In genomic region chr3:18389108-18389733, GRCh38 we compare ENCODE assay signal across 7 cellular contexts. TPM values are rescaled to one million over a fixed set of nuclear protein-coding genes. Genes with fewer than 3 reads are reported as not detected.
DNase-seq lines count a peak whose midpoint lies in the region; ATAC-seq and TF ChIP-seq lines count a peak whose summit lies in the region.

No MANE protein-coding gene starts in this region.

- TF ChIP-seq CTCF in RWPE2 (IDR thresholded peaks at IDR 0.05; ENCODE audit: poor library complexity, severe bottlenecking), result peak; percentile 86
- peak; percentile 51 for TF ChIP-seq CTCF in fibroblast of the aortic adventitia (IDR thresholded peaks at IDR 0.05; ENCODE audit: insufficient read depth, low read length)
- TF ChIP-seq CTCF in stomach (IDR thresholded peaks at IDR 0.05), result peak in 4 of 7 experiments; percentile 8 to 64 (median 40)

- intact Hi-C loops in stomach (cut with DNase I; ENCODE audit: low total_unique reads), result no loop called here

- 39 to 46% (median 43%) methylated on average over 2 of the region's 2 CpGs for WGBS in stomach, 5 donors

- no peaks in the 10 kb centered on the region for H3K27me3 ChIP-seq in H7 (ENCODE audit: control insufficient read depth, insufficient read depth, low read length)
- no peaks in the 10 kb centered on the region for H3K27me3 ChIP-seq in RWPE2 (ENCODE audit: insufficient read depth, poor library complexity, severe bottlenecking)
- H3K27me3 ChIP-seq in stomach, result no peaks in the 10 kb centered on the region

- no peak for TF ChIP-seq EP300 in stomach (IDR thresholded peaks at IDR 0.05)

- H3K4me3 ChIP-seq in H7 (ENCODE audit: insufficient read depth, low read depth, low read length) (no peak overlapping the region), RWPE2 (ENCODE audit: severe bottlenecking) (no peak overlapping the region), fibroblast of the aortic adventitia (ENCODE audit: low read depth, low read length) (no peak overlapping the region), stomach (no peak overlapping the region)

- H3K9me3 ChIP-seq in RWPE2 (ENCODE audit: severe bottlenecking), result no peaks in the 10 kb centered on the region
- no peaks in the 10 kb centered on the region for H3K9me3 ChIP-seq in stomach

- H3K27ac ChIP-seq in RWPE2 (ENCODE audit: poor library complexity, severe bottlenecking), result no peak overlapping the region
- H3K27ac ChIP-seq in stomach, result no peak overlapping the region

- H3K4me1 ChIP-seq in RWPE2 (ENCODE audit: insufficient read depth, poor library complexity, severe bottlenecking), result no peaks in the 10 kb centered on the region
- H3K4me1 ChIP-seq in stomach, result no peaks in the 10 kb centered on the region

- DNase-seq in D341Med (ENCODE audit: low spot score) (peak; percentile 28), H7 (peak; percentile 22), RWPE2 (ENCODE audit: low spot score) (no peak), fibroblast of the aortic adventitia (ENCODE audit: low read depth) (peak; percentile 35), stomach (no peak)
- DNase-seq in NK-92 treated with Interleukin-12 subunit alpha and Interleukin-12 subunit beta, amount 100 ng/mL, for 24 hours (lab: John Stamatoyannopoulos, UW), result no peak

- H3K36me3 ChIP-seq in H7 (replicated peaks; ENCODE audit: control insufficient read depth, insufficient read depth, low read length), result no peaks in the 10 kb centered on the region; the same call in 1 of the 2 replicates
- H3K36me3 ChIP-seq in RWPE2 (ENCODE audit: low read depth), result no peaks in the 10 kb centered on the region
- H3K36me3 ChIP-seq in stomach, result peaks cover 0 to 43% (median 27%) of the 10 kb centered on the region in 4 donors

- ATAC-seq in RWPE2 (ENCODE audit: low read depth) (no peak), GM19463 (IDR thresholded peaks at IDR 0.05; ENCODE audit: unreplicated experiment) (no peak)

- TF ChIP-seq POLR2A in stomach (IDR thresholded peaks at IDR 0.05), result no peak

RNA-seq across cellular contexts. Expression of gene SATB1, which starts 35.9 kb away (rescaled TPM):
- total RNA-seq in H7 (2014; rRNA removed; shearing (Covaris generic)), result 7.5 and 8.9 TPM in 2 replicates
- 23.3 and 62.5 TPM in 2 replicates for total RNA-seq in fibroblast of the aortic adventitia (ENCODE audit: low replicate concordance)
- total RNA-seq in stomach, result 100 to 1,000 TPM in 2 of 5 donors, 10 to 100 TPM in 3; 53.9 to 168 (median 67.2) TPM
- polyA plus RNA-seq in stomach, result 10 to 100 TPM in 1 of 3 donors, 1 to 10 TPM in 2; 7.7 to 18.8 (median 10.0) TPM

Comparison
In these comparisons a context has a peak if more than half of its experiments do, and no peak if none do; other contexts are left out.
1. DNase-seq: peak in D341Med (single experiment), H7 (single experiment) and fibroblast of the aortic adventitia (single experiment); none in RWPE2 (single experiment), stomach (single experiment) and NK-92 treated with Interleukin-12 subunit alpha and Interleukin-12 subunit beta, amount 100 ng/mL, for 24 hours (single experiment).
2. Peak in every context shown above with its lines, with median percentiles within 50 percentile points of each other: CTCF ChIP-seq.